ENCODE assay signal across 21 cellular contexts in the genomic region with DNA sequence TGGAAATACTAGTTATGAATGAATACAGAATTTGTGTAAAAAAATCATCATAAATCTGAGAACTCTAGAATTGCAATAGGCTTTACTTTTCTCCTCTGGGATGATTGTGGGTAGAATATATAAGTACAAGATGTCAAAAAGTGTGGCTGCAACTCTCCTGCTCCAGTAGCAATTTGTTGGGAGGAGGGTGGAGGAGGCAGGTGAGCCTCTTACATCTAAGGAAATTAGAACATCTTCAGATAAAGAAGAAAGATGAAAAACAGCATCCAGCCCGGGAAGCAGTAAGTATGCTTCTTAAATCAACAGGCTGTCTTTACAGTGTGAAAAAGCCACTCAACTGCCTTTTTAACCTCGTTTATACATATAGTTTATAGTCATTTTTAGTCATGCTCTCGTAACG.
"Had no signal": no experiment of that assay in that cellular context is flagged by ENCODE, and none has a peak within 500 bp of the region (broad histone marks: within the 10 kb centered on the region; RNA-seq: fewer than 3 reads in every experiment).

No MANE protein-coding gene starts in this region.

- ATAC-seq: gastroesophageal sphincter; left lung; lower lobe of right lung; psoas muscle; sciatic nerve; stimulated activated naive B cell treated with anti-CD40 and anti-IgM and Interleukin-4, amounts not matched to agents 10 μg/mL and 1 μg/mL and 100 μg/mL, for 72 hours; stimulated activated naive CD8-positive, alpha-beta T cell treated with anti-CD3 and anti-CD28 coated beads, Interleukin-15, amount 100 ng/mL, for 72 hours had no signal

- H3K36me3 ChIP-seq: esophagus squamous epithelium, left lung, thoracic aorta had no signal

- H3K27ac Mint-ChIP-seq: stimulated activated naive B cell treated with anti-CD40 and anti-IgM and Interleukin-4, amounts not matched to agents 10 μg/mL and 1 μg/mL and 100 μg/mL, for 72 hours; stimulated activated naive CD8-positive, alpha-beta T cell treated with anti-CD3 and anti-CD28 coated beads, Interleukin-15, amount 100 ng/mL, for 72 hours had no signal

- H3K4me3 ChIP-seq: esophagus squamous epithelium, gastroesophageal sphincter, left lung, lower lobe of right lung, psoas muscle, spleen, thoracic aorta, transverse colon had no signal

- H3K27me3 Mint-ChIP-seq: naive B cell; stimulated activated naive B cell treated with anti-CD40 and anti-IgM and Interleukin-4, amounts not matched to agents 10 μg/mL and 1 μg/mL and 100 μg/mL, for 72 hours; stimulated activated naive CD8-positive, alpha-beta T cell treated with anti-CD3 and anti-CD28 coated beads, Interleukin-15, amount 100 ng/mL, for 72 hours had no signal

- H3K4me3 Mint-ChIP-seq: immature natural killer cell; naive B cell; stimulated activated naive B cell treated with anti-CD40 and anti-IgM and Interleukin-4, amounts not matched to agents 10 μg/mL and 1 μg/mL and 100 μg/mL, for 72 hours; stimulated activated naive CD8-positive, alpha-beta T cell treated with anti-CD3 and anti-CD28 coated beads, Interleukin-15, amount 100 ng/mL, for 72 hours had no signal

- H3K9me3 Mint-ChIP-seq: immature natural killer cell; naive B cell; stimulated activated naive B cell treated with anti-CD40 and anti-IgM and Interleukin-4, amounts not matched to agents 10 μg/mL and 1 μg/mL and 100 μg/mL, for 72 hours; stimulated activated naive CD8-positive, alpha-beta T cell treated with anti-CD3 and anti-CD28 coated beads, Interleukin-15, amount 100 ng/mL, for 72 hours had no signal

- DNase-seq: cortex of kidney; esophagus squamous epithelium; foreskin fibroblast; glutamatergic neuron; immature natural killer cell; left lung; lower lobe of right lung; mesendoderm; naive B cell; psoas muscle; spleen; stimulated activated CD4-positive, alpha-beta T cell treated with anti-CD3 and anti-CD28 coated beads, Interleukin-15, amount 100 ng/mL, for 24 hours; stimulated activated CD4-positive, alpha-beta T cell treated with anti-CD3 and anti-CD28 coated beads, Interleukin-1b, Interleukin-23, amount 100 ng/mL, for 48 hours; stimulated activated CD4-positive, alpha-beta T cell treated with anti-CD3 and anti-CD28 coated beads, Interleukin-4, amount 100 ng/mL, for 24 hours; stimulated activated naive B cell treated with anti-CD40 and anti-IgM and Interleukin-4, amounts not matched to agents 10 μg/mL and 1 μg/mL and 100 μg/mL, for 72 hours; stimulated activated naive CD8-positive, alpha-beta T cell treated with anti-CD3 and anti-CD28 coated beads, Interleukin-15, amount 100 ng/mL, for 72 hours; transverse colon had no signal

- H3K27ac ChIP-seq: esophagus squamous epithelium, gastroesophageal sphincter, left lung, lower lobe of right lung, neutrophil, psoas muscle, thoracic aorta, transverse colon had no signal

- H3K27me3 ChIP-seq: esophagus squamous epithelium, gastroesophageal sphincter, left lung, neutrophil, spleen, transverse colon had no signal

- H3K4me1 Mint-ChIP-seq: stimulated activated naive B cell treated with anti-CD40 and anti-IgM and Interleukin-4, amounts not matched to agents 10 μg/mL and 1 μg/mL and 100 μg/mL, for 72 hours; stimulated activated naive CD8-positive, alpha-beta T cell treated with anti-CD3 and anti-CD28 coated beads, Interleukin-15, amount 100 ng/mL, for 72 hours had no signal

- H3K9me3 ChIP-seq: esophagus squamous epithelium, gastroesophageal sphincter, left lung, lower lobe of right lung, neutrophil, psoas muscle, spleen, thoracic aorta, transverse colon had no signal
